8 cellular contexts compared by ENCODE assay signal in genomic region chr1:7902478-7903084, GRCh38. TPM values are rescaled to one million over a fixed set of nuclear protein-coding genes. Genes with fewer than 3 reads are reported as not detected.
A peak's percentile ranks its signal among the peaks of the same experiment; 100 is the strongest.
DNase-seq lines count a peak whose midpoint lies in the region; ATAC-seq, FAIRE-seq and TF ChIP-seq lines count a peak whose summit lies in the region.

No MANE protein-coding gene starts in this region.

- H3K27ac ChIP-seq in HepG2 (ENCODE audit: extremely low read length, insufficient read depth, low read length), result no peak overlapping the region

- no peaks in the 10 kb centered on the region for H3K9me3 ChIP-seq in HepG2 (ENCODE audit: low read length)

- peak; percentile 72 for TF ChIP-seq CTCF in AG09319 (IDR thresholded peaks at IDR 0.05; ENCODE audit: low read depth, low read length)
- TF ChIP-seq CTCF in HepG2 (CRISPR knock-in tag; IDR thresholded peaks at IDR 0.05), result peak; percentile 87

- BruUV-seq in HepG2 (replicated peaks; lab: Mats Ljungman, UMichigan), result no TSS peak

- no peak for TF ChIP-seq POLR2A in HepG2 (IDR thresholded peaks at IDR 0.05; ENCODE audit: insufficient read depth in 1 of 2, low read depth in 2 of 2, low read length in 2 of 2)

- POLR2A ChIA-PET in HepG2 (lab: Yijun Ruan, JAX), result no interaction called here

- DNase-seq in AG09319 (ENCODE audit: extremely low read depth, low read depth) (peak; percentile 57), HCEC 1CT (peak; percentile 58), NCI-H510A treated with DMSO at 0.1 percent for 48 hours (lab: John Stamatoyannopoulos, UW) (peak; percentile 98), dedifferentiated amniotic fluid mesenchymal stem cell (ENCODE audit: extremely low spot score) (peak; percentile 66), HepG2 (ENCODE audit: low spot score) (peak; percentile 27)
- peak; percentile 72 for DNase-seq in activated CD4-positive, alpha-beta T cell treated with anti-CD3 and anti-CD28 coated beads for 48 hours
- DNase-seq in stimulated activated CD4-positive, alpha-beta T cell treated with anti-CD3 and anti-CD28 coated beads, Interleukin-4, amount 100 ng/mL, for 4 hours, result peak; percentile 43 to 60

- H3K9ac ChIP-seq in HepG2 (ENCODE audit: insufficient read depth, low read depth, low read length), result no peak overlapping the region

- H3K79me2 ChIP-seq in HepG2 (ENCODE audit: insufficient read depth, low read length), result no peaks in the 10 kb centered on the region

- peak; percentile 64 for TF ChIP-seq RAD21 in HepG2 (CRISPR knock-in tag; IDR thresholded peaks at IDR 0.05)

- TF ChIP-seq EP300 in HepG2 (IDR thresholded peaks at IDR 0.05; ENCODE audit: low read depth in 2 of 2, low read length in 2 of 2) (no peak), HepG2 (CRISPR knock-in tag; IDR thresholded peaks at IDR 0.05; ENCODE audit: borderline replicate concordance) (no peak)

- H3K4me3 ChIP-seq in HepG2 (replicated peaks in 1 of 3; ENCODE audit: insufficient read depth in 1 of 3, low read depth in 2 of 3, low read length in 3 of 3), result no peak overlapping the region; a peak in 1 of 6 replicates

- peak overlapping the region; percentile 49; the same call in 1 of the 2 replicates for H3K4me2 ChIP-seq in HepG2 (ENCODE audit: low read depth, low read length)

- H3K4me1 ChIP-seq in HepG2 (ENCODE audit: insufficient read depth, low read length), result no peaks in the 10 kb centered on the region

- peaks cover 1 to 18% of the 10 kb centered on the region in 2 experiments; a peak in 4 of 5 replicates for H3K27me3 ChIP-seq in HepG2 (ENCODE audit: control insufficient read depth in 1 of 2, insufficient read depth in 2 of 2, low read length in 2 of 2)

- H3K36me3 ChIP-seq in HepG2 (replicated peaks in 1 of 2; ENCODE audit: control insufficient read depth in 1 of 2, insufficient read depth in 2 of 2, low read length in 2 of 2), result no peaks in the 10 kb centered on the region

- peak; percentile 81 for ATAC-seq in HepG2
- ATAC-seq in GM21381 (IDR thresholded peaks at IDR 0.05; ENCODE audit: unreplicated experiment), result no peak

- CTCF ChIA-PET in HepG2 (lab: Yijun Ruan, JAX; ENCODE audit: low intra/inter-chr PET ratio, low total read pairs), result interaction anchor here (0.6 to 2.2 kb wide), 4 partner anchors 94 to 235 kb away, joined by 3 to 11 read pairs (median 6); no protein-coding TSS in a partner anchor

- 17% methylated on average over 21 of the region's 21 CpGs for WGBS in HepG2 (ENCODE audit: low lambda C conversion rate)

- intact Hi-C loops in HepG2 (cut with micrococcal nuclease; ENCODE audit: unreplicated experiment), result no loop called here

- H4K20me1 ChIP-seq in HepG2 (ENCODE audit: insufficient read depth, low read length), result no peaks in the 10 kb centered on the region

- FAIRE-seq in HepG2 (lab: Jason Lieb, UNC), result peak; percentile 69

- no peak overlapping the region for H2AFZ ChIP-seq in HepG2 (ENCODE audit: low read length)

- in situ Hi-C loops in HepG2 (cut with HindIII; ENCODE audit: extremely low pct_ligation_motif_present, low pct_unique_long_range_greater_than_20kb), result loop anchor here (5.0 kb wide), 2 partner anchors 95 to 240 kb away; no protein-coding TSS in a partner anchor

TF ChIP-seq in HepG2, 621 proteins besides CTCF, POLR2A, EP300 and RAD21 (continues in another document):
- TF ChIP-seq ZSCAN22 (CRISPR knock-in tag; IDR thresholded peaks at IDR 0.05), result no peak
- TF ChIP-seq PCBP2 (optimal IDR thresholded peaks at IDR 0.05; ENCODE audit: low read depth, low read length, poor library complexity, severe bottlenecking), result peak; percentile 99
- no peak for TF ChIP-seq ZNF282 (IDR thresholded peaks at IDR 0.05; ENCODE audit: partially characterized antibody)
- 0 out of 2 replicates have a peak, but pooled peaks have one; percentile 40 for TF ChIP-seq ZNF121 (CRISPR knock-in tag; IDR thresholded peaks at IDR 0.05)
- peak; percentile 14 for TF ChIP-seq XRCC5 (optimal IDR thresholded peaks at IDR 0.05; ENCODE audit: low read length)
- no peak for TF ChIP-seq RCOR2 (CRISPR knock-in tag; IDR thresholded peaks at IDR 0.05)
- TF ChIP-seq HNRNPK (IDR thresholded peaks at IDR 0.05; ENCODE audit: low read depth, low read length, poor library complexity, severe bottlenecking), result peak; percentile 84

RNA-seq across cellular contexts. Expression of gene TNFRSF9, which starts 38.1 kb away (rescaled TPM):
- 0.07 TPM in 2 replicates for total RNA-seq in HepG2 (2016; rRNA removed; fragmentation: Illumina TruSeq; extraction: Trizol)
- total RNA-seq in HepG2 (2016; cell fraction: cytosol; rRNA removed; fragmentation: Illumina TruSeq; extraction: Trizol; ENCODE audit: low read depth), result not detected in 2 replicates
- total RNA-seq in HepG2 (2016; cell fraction: insoluble cytoplasmic fraction; rRNA removed; fragmentation: Illumina TruSeq; extraction: Trizol), result 0.11 and 0.12 TPM in 2 replicates
- 0.03 and 0.15 TPM in 2 replicates for total RNA-seq in HepG2 (2016; cell fraction: membrane; rRNA removed; fragmentation: Illumina TruSeq; extraction: Trizol)
- total RNA-seq in HepG2 (2016; cell fraction: nucleus; rRNA removed; fragmentation: Illumina TruSeq; extraction: Trizol), result not detected in 2 replicates
- polyA plus RNA-seq in HepG2 (2011; rRNA removed), result not detected in 2 replicates
- 0.03 TPM in 1 of 2 replicates, not detected in the other for polyA plus RNA-seq in HepG2 (2011; cell fraction: cytosol; rRNA removed)
- polyA plus RNA-seq in HepG2 (2011; cell fraction: nucleus; rRNA removed), result not detected in 2 replicates
- polyA plus RNA-seq in HepG2 (2012), result not detected in 2 replicates
- polyA plus RNA-seq in HepG2 (2016; cell fraction: cytosol; fragmentation: Illumina TruSeq; extraction: Trizol; ENCODE audit: low read depth), result not detected in 2 replicates
- 0.16 TPM in 1 of 2 replicates, not detected in the other for polyA plus RNA-seq in HepG2 (2016; cell fraction: insoluble cytoplasmic fraction; fragmentation: Illumina TruSeq; extraction: Trizol; ENCODE audit: low read depth)
- 0.05 TPM in 1 of 2 replicates, not detected in the other for polyA plus RNA-seq in HepG2 (2016; cell fraction: membrane; fragmentation: Illumina TruSeq; extraction: Trizol; ENCODE audit: low read depth)
- 0.07 TPM in 1 of 2 replicates, not detected in the other for polyA plus RNA-seq in HepG2 (2016; cell fraction: nucleus; fragmentation: Illumina TruSeq; extraction: Trizol; ENCODE audit: insufficient read depth, low read depth)
- polyA minus RNA-seq in HepG2 (2011; rRNA and poly(A)+ RNA removed; ENCODE audit: low replicate concordance), result 1.3 TPM in 1 of 2 replicates, not detected in the other
- polyA minus RNA-seq in HepG2 (2011; cell fraction: cytosol; rRNA and poly(A)+ RNA removed), result not detected in 2 replicates
- polyA minus RNA-seq in HepG2 (2011; cell fraction: nucleus; rRNA and poly(A)+ RNA removed), result not detected in 2 replicates

RNA-seq across cellular contexts. Expression of gene UTS2, which starts 49.7 kb away (rescaled TPM):
- not detected in 2 replicates for total RNA-seq in HepG2 (2016; rRNA removed; fragmentation: Illumina TruSeq; extraction: Trizol)
- total RNA-seq in HepG2 (2016; cell fraction: cytosol; rRNA removed; fragmentation: Illumina TruSeq; extraction: Trizol; ENCODE audit: low read depth), result not detected in 2 replicates
- not detected in 2 replicates for total RNA-seq in HepG2 (2016; cell fraction: insoluble cytoplasmic fraction; rRNA removed; fragmentation: Illumina TruSeq; extraction: Trizol)
- not detected in 2 replicates for total RNA-seq in HepG2 (2016; cell fraction: membrane; rRNA removed; fragmentation: Illumina TruSeq; extraction: Trizol)
- not detected in 2 replicates for total RNA-seq in HepG2 (2016; cell fraction: nucleus; rRNA removed; fragmentation: Illumina TruSeq; extraction: Trizol)
- not detected in 2 replicates for polyA plus RNA-seq in HepG2 (2011; rRNA removed)
- not detected in 2 replicates for polyA plus RNA-seq in HepG2 (2011; cell fraction: cytosol; rRNA removed)
- not detected in 2 replicates for polyA plus RNA-seq in HepG2 (2011; cell fraction: nucleus; rRNA removed)
- polyA plus RNA-seq in HepG2 (2012), result not detected in 2 replicates
- polyA plus RNA-seq in HepG2 (2016; cell fraction: cytosol; fragmentation: Illumina TruSeq; extraction: Trizol; ENCODE audit: low read depth), result not detected in 2 replicates
- polyA plus RNA-seq in HepG2 (2016; cell fraction: insoluble cytoplasmic fraction; fragmentation: Illumina TruSeq; extraction: Trizol; ENCODE audit: low read depth), result not detected in 2 replicates
- polyA plus RNA-seq in HepG2 (2016; cell fraction: membrane; fragmentation: Illumina TruSeq; extraction: Trizol; ENCODE audit: low read depth), result not detected in 2 replicates
- polyA plus RNA-seq in HepG2 (2016; cell fraction: nucleus; fragmentation: Illumina TruSeq; extraction: Trizol; ENCODE audit: insufficient read depth, low read depth), result not detected in 2 replicates
- polyA minus RNA-seq in HepG2 (2011; rRNA and poly(A)+ RNA removed; ENCODE audit: low replicate concordance), result not detected in 2 replicates
- polyA minus RNA-seq in HepG2 (2011; cell fraction: cytosol; rRNA and poly(A)+ RNA removed), result not detected in 2 replicates
- polyA minus RNA-seq in HepG2 (2011; cell fraction: nucleus; rRNA and poly(A)+ RNA removed), result not detected in 2 replicates

RNA-seq across cellular contexts. Expression of gene PARK7, which starts 58.9 kb away (rescaled TPM):
- 296 and 409 TPM in 2 replicates for total RNA-seq in HepG2 (2016; rRNA removed; fragmentation: Illumina TruSeq; extraction: Trizol)
- 134 and 137 TPM in 2 replicates for total RNA-seq in HepG2 (2016; cell fraction: cytosol; rRNA removed; fragmentation: Illumina TruSeq; extraction: Trizol; ENCODE audit: low read depth)
- 293 and 390 TPM in 2 replicates for total RNA-seq in HepG2 (2016; cell fraction: insoluble cytoplasmic fraction; rRNA removed; fragmentation: Illumina TruSeq; extraction: Trizol)
- 183 and 197 TPM in 2 replicates for total RNA-seq in HepG2 (2016; cell fraction: membrane; rRNA removed; fragmentation: Illumina TruSeq; extraction: Trizol)
- 97.3 and 108 TPM in 2 replicates for total RNA-seq in HepG2 (2016; cell fraction: nucleus; rRNA removed; fragmentation: Illumina TruSeq; extraction: Trizol)
- polyA plus RNA-seq in HepG2 (2011; rRNA removed), result 160 and 212 TPM in 2 replicates
- polyA plus RNA-seq in HepG2 (2011; cell fraction: cytosol; rRNA removed), result 157 and 186 TPM in 2 replicates
- polyA plus RNA-seq in HepG2 (2011; cell fraction: nucleus; rRNA removed), result 39.0 and 44.4 TPM in 2 replicates
- 232 and 305 TPM in 2 replicates for polyA plus RNA-seq in HepG2 (2012)
- 218 and 228 TPM in 2 replicates for polyA plus RNA-seq in HepG2 (2016; cell fraction: cytosol; fragmentation: Illumina TruSeq; extraction: Trizol; ENCODE audit: low read depth)
- polyA plus RNA-seq in HepG2 (2016; cell fraction: insoluble cytoplasmic fraction; fragmentation: Illumina TruSeq; extraction: Trizol; ENCODE audit: low read depth), result 522 and 557 TPM in 2 replicates
- 199 and 221 TPM in 2 replicates for polyA plus RNA-seq in HepG2 (2016; cell fraction: membrane; fragmentation: Illumina TruSeq; extraction: Trizol; ENCODE audit: low read depth)
- polyA plus RNA-seq in HepG2 (2016; cell fraction: nucleus; fragmentation: Illumina TruSeq; extraction: Trizol; ENCODE audit: insufficient read depth, low read depth), result 223 and 234 TPM in 2 replicates
- 24.0 and 53.8 TPM in 2 replicates for polyA minus RNA-seq in HepG2 (2011; rRNA and poly(A)+ RNA removed; ENCODE audit: low replicate concordance)
- 52.3 and 53.9 TPM in 2 replicates for polyA minus RNA-seq in HepG2 (2011; cell fraction: cytosol; rRNA and poly(A)+ RNA removed)
- polyA minus RNA-seq in HepG2 (2011; cell fraction: nucleus; rRNA and poly(A)+ RNA removed), result 28.7 and 42.4 TPM in 2 replicates

Comparison
In these comparisons a context has a peak if more than half of its experiments do, and no peak if none do; other contexts are left out.
1. DNase-seq: peak in every context shown above with its lines; median percentile 98 in NCI-H510A treated with DMSO at 0.1 percent for 48 hours; 72 in activated CD4-positive, alpha-beta T cell treated with anti-CD3 and anti-CD28 coated beads for 48 hours; 66 in dedifferentiated amniotic fluid mesenchymal stem cell; 58 in HCEC 1CT; 57 in AG09319; 52 in stimulated activated CD4-positive, alpha-beta T cell treated with anti-CD3 and anti-CD28 coated beads, Interleukin-4, amount 100 ng/mL, for 4 hours; 27 in HepG2.